11 cellular contexts compared by ENCODE assay signal in the genomic region with DNA sequence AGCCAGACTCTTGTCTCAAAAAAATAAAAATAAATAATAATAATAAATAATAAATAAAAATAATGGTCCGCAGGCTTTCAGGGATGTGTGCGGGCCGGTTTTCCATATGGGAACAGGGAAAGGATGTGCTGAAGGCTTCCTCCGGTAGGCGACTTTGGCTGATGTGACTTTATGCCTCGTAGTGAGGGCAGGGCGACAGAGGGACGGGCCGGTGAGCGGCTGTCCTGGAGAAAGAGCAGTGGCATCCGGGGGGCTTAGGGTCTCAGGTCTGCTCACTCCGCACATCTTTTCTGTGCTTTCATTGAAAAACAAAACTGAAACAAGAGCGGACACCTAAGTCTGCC. TPM values are rescaled to one million over a fixed set of nuclear protein-coding genes. Genes with fewer than 3 reads are reported as not detected.
DNase-seq lines count a peak whose midpoint lies in the region; ATAC-seq lines count a peak whose summit lies in the region.
"Had no signal": no experiment of that assay in that cellular context is flagged by ENCODE, and none has a peak within 500 bp of the region (broad histone marks: within the 10 kb centered on the region; RNA-seq: fewer than 3 reads in every experiment).

No MANE protein-coding gene starts in this region.

- peaks cover 48% of the 10 kb centered on the region for H3K27me3 ChIP-seq in iPS-20b (ENCODE audit: insufficient read depth, low read length)
- H3K27me3 ChIP-seq in subcutaneous abdominal adipose tissue (ENCODE audit: control insufficient read depth in 5 of 5, insufficient read depth in 4 of 5, low read length in 5 of 5): peaks cover 12 to 21% (median 14%) of the 10 kb centered on the region in 5 donors

- H3K9ac ChIP-seq in iPS-20b (ENCODE audit: low read depth, low read length) (no peak overlapping the region), subcutaneous abdominal adipose tissue (ENCODE audit: low read length in 5 of 5) (no peak overlapping the region)

- ATAC-seq in activated naive CD8-positive, alpha-beta T cell treated with anti-CD3 and anti-CD28 coated beads, Interleukin-2, amount 10 ng/mL, durations not matched to agents 7 days and 5 days (ENCODE audit: low read depth): no peak
- ATAC-seq in HG02938 (IDR thresholded peaks at IDR 0.05; ENCODE audit: unreplicated experiment): no peak

- peak overlapping the region; percentile 52 for H3K4me3 Mint-ChIP-seq in activated CD4-positive, alpha-beta T cell treated with anti-CD3 and anti-CD28 coated beads, Interleukin-2, amount 10 ng/mL, durations not matched to agents 7 days and 5 days
- H3K4me3 Mint-ChIP-seq in activated naive CD8-positive, alpha-beta T cell treated with anti-CD3 and anti-CD28 coated beads, Interleukin-2, amount 10 ng/mL, durations not matched to agents 7 days and 5 days: peak overlapping the region; percentile 79

- peak overlapping the region; percentile 45 for H3K4me3 ChIP-seq in iPS-20b (ENCODE audit: low read length)
- peak overlapping the region in 4 of 5 donors; percentile 51 to 70 (median 52) for H3K4me3 ChIP-seq in subcutaneous abdominal adipose tissue (ENCODE audit: low read depth in 1 of 5, low read length in 5 of 5)

- CTCF ChIA-PET in activated CD4-positive, alpha-beta T cell treated with anti-CD3 and anti-CD28 coated beads, Interleukin-2, amount 10 ng/mL, durations not matched to agents 7 days and 5 days (lab: Charles Lee): no interaction called here

- H3K36me3 ChIP-seq in iPS-20b (ENCODE audit: insufficient read depth, low read depth, low read length) (no peaks in the 10 kb centered on the region), subcutaneous abdominal adipose tissue (ENCODE audit: control insufficient read depth in 5 of 5, insufficient read depth in 5 of 5, low read length in 5 of 5) (no peaks in the 10 kb centered on the region)
- H3K36me3 ChIP-seq: SJSA1 had no signal

- no peaks in the 10 kb centered on the region for H3K36me3 Mint-ChIP-seq in activated CD4-positive, alpha-beta T cell treated with anti-CD3 and anti-CD28 coated beads, Interleukin-2, amount 10 ng/mL, durations not matched to agents 7 days and 5 days (ENCODE audit: low read depth)
- no peaks in the 10 kb centered on the region for H3K36me3 Mint-ChIP-seq in activated naive CD8-positive, alpha-beta T cell treated with anti-CD3 and anti-CD28 coated beads, Interleukin-2, amount 10 ng/mL, durations not matched to agents 7 days and 5 days

- no peak overlapping the region for H3K27ac ChIP-seq in iPS-20b (ENCODE audit: low read length)
- no peak overlapping the region for H3K27ac ChIP-seq in subcutaneous abdominal adipose tissue (ENCODE audit: low read depth, low read length)
- H3K27ac ChIP-seq: SJSA1 had no signal

- no peak for DNase-seq in activated CD4-positive, alpha-beta T cell treated with anti-CD3 and anti-CD28 coated beads, Interleukin-2, amount 10 ng/mL, durations not matched to agents 7 days and 5 days
- DNase-seq in activated CD4-positive, alpha-beta T cell treated with anti-CD3 and anti-CD28 coated beads, Interleukin-2, amount 50 U/mL, for 4 hours: no peak
- no peak for DNase-seq in activated naive CD8-positive, alpha-beta T cell treated with anti-CD3 and anti-CD28 coated beads, Interleukin-2, amount 10 ng/mL, durations not matched to agents 7 days and 5 days
- DNase-seq in foreskin melanocyte: no peak
- no peak for DNase-seq in activated effector memory CD4-positive, alpha-beta T cell treated with anti-CD3 and anti-CD28 coated beads, Interleukin-2, amount 50 U/mL, for 16 hours
- DNase-seq: activated gamma-delta T cell treated with Interleukin-2 at 50 U/mL for 16 hours, NCI-H1436 had no signal

- no peaks in the 10 kb centered on the region for H3K9me3 Mint-ChIP-seq in activated CD4-positive, alpha-beta T cell treated with anti-CD3 and anti-CD28 coated beads, Interleukin-2, amount 10 ng/mL, durations not matched to agents 7 days and 5 days
- no peaks in the 10 kb centered on the region for H3K9me3 Mint-ChIP-seq in activated naive CD8-positive, alpha-beta T cell treated with anti-CD3 and anti-CD28 coated beads, Interleukin-2, amount 10 ng/mL, durations not matched to agents 7 days and 5 days

- peaks cover 17% of the 10 kb centered on the region for H3K27me3 Mint-ChIP-seq in activated CD4-positive, alpha-beta T cell treated with anti-CD3 and anti-CD28 coated beads, Interleukin-2, amount 10 ng/mL, durations not matched to agents 7 days and 5 days
- peaks cover 35% of the 10 kb centered on the region for H3K27me3 Mint-ChIP-seq in activated naive CD8-positive, alpha-beta T cell treated with anti-CD3 and anti-CD28 coated beads, Interleukin-2, amount 10 ng/mL, durations not matched to agents 7 days and 5 days

- H3K4me1 ChIP-seq in iPS-20b (ENCODE audit: insufficient read depth, low read length) (no peaks in the 10 kb centered on the region), subcutaneous abdominal adipose tissue (ENCODE audit: control insufficient read depth in 5 of 5, insufficient read depth in 5 of 5, low read length in 5 of 5) (peaks cover 0 to 8% (median 5%) of the 10 kb centered on the region in 5 donors)

- H3K27ac Mint-ChIP-seq in activated CD4-positive, alpha-beta T cell treated with anti-CD3 and anti-CD28 coated beads, Interleukin-2, amount 10 ng/mL, durations not matched to agents 7 days and 5 days: peak overlapping the region; percentile 66
- H3K27ac Mint-ChIP-seq in activated naive CD8-positive, alpha-beta T cell treated with anti-CD3 and anti-CD28 coated beads, Interleukin-2, amount 10 ng/mL, durations not matched to agents 7 days and 5 days: no peak overlapping the region

- no peaks in the 10 kb centered on the region for H3K9me3 ChIP-seq in iPS-20b (ENCODE audit: insufficient read depth, low read depth, low read length)
- H3K9me3 ChIP-seq in subcutaneous abdominal adipose tissue (ENCODE audit: control insufficient read depth in 5 of 5, low read length in 5 of 5): no peaks in the 10 kb centered on the region
- H3K9me3 ChIP-seq: SJSA1 had no signal

- H3K4me1 Mint-ChIP-seq in activated CD4-positive, alpha-beta T cell treated with anti-CD3 and anti-CD28 coated beads, Interleukin-2, amount 10 ng/mL, durations not matched to agents 7 days and 5 days: peaks cover 7% of the 10 kb centered on the region
- H3K4me1 Mint-ChIP-seq in activated naive CD8-positive, alpha-beta T cell treated with anti-CD3 and anti-CD28 coated beads, Interleukin-2, amount 10 ng/mL, durations not matched to agents 7 days and 5 days: peaks cover 6% of the 10 kb centered on the region

- POLR2A ChIA-PET in activated CD4-positive, alpha-beta T cell treated with anti-CD3 and anti-CD28 coated beads, Interleukin-2, amount 10 ng/mL, durations not matched to agents 7 days and 5 days (lab: Charles Lee): no interaction called here
- POLR2A ChIA-PET in activated naive CD8-positive, alpha-beta T cell treated with anti-CD3 and anti-CD28 coated beads, Interleukin-2, amount 10 ng/mL, durations not matched to agents 7 days and 5 days (lab: Charles Lee): interaction anchor here (0.6 kb wide), 1 partner anchor 79 kb away, joined by 3 read pairs; no protein-coding TSS in a partner anchor

RNA-seq across cellular contexts. Expression of a gene that starts 0.8 kb away (rescaled TPM):
- total RNA-seq in activated CD4-positive, alpha-beta T cell treated with anti-CD3 and anti-CD28 coated beads, Interleukin-2, amount 10 ng/mL, durations not matched to agents 7 days and 5 days: under 1 TPM in 1 of 2 experiments, not detected in 1; 0.15 TPM
- not detected for total RNA-seq in activated naive CD8-positive, alpha-beta T cell treated with anti-CD3 and anti-CD28 coated beads, Interleukin-2, amount 10 ng/mL, durations not matched to agents 7 days and 5 days

RNA-seq across cellular contexts. Expression of a gene that starts 22.7 kb away (rescaled TPM):
- 10 to 100 TPM; 24.1 to 26.6 TPM for total RNA-seq in activated CD4-positive, alpha-beta T cell treated with anti-CD3 and anti-CD28 coated beads, Interleukin-2, amount 10 ng/mL, durations not matched to agents 7 days and 5 days
- 10 to 100 TPM; 27.8 to 29.0 TPM for total RNA-seq in activated naive CD8-positive, alpha-beta T cell treated with anti-CD3 and anti-CD28 coated beads, Interleukin-2, amount 10 ng/mL, durations not matched to agents 7 days and 5 days

RNA-seq across cellular contexts. Expression of a gene that starts 38.7 kb away (rescaled TPM):
- 10 to 100 TPM; 28.5 to 33.9 TPM for total RNA-seq in activated CD4-positive, alpha-beta T cell treated with anti-CD3 and anti-CD28 coated beads, Interleukin-2, amount 10 ng/mL, durations not matched to agents 7 days and 5 days
- total RNA-seq in activated naive CD8-positive, alpha-beta T cell treated with anti-CD3 and anti-CD28 coated beads, Interleukin-2, amount 10 ng/mL, durations not matched to agents 7 days and 5 days: 10 to 100 TPM; 30.1 to 34.9 TPM

RNA-seq across cellular contexts. Expression of a gene that starts 43.7 kb away (rescaled TPM):
- total RNA-seq in activated CD4-positive, alpha-beta T cell treated with anti-CD3 and anti-CD28 coated beads, Interleukin-2, amount 10 ng/mL, durations not matched to agents 7 days and 5 days: not detected
- total RNA-seq in activated naive CD8-positive, alpha-beta T cell treated with anti-CD3 and anti-CD28 coated beads, Interleukin-2, amount 10 ng/mL, durations not matched to agents 7 days and 5 days: not detected
- total RNA-seq: SJSA1 had no signal
